In the genomic region with DNA sequence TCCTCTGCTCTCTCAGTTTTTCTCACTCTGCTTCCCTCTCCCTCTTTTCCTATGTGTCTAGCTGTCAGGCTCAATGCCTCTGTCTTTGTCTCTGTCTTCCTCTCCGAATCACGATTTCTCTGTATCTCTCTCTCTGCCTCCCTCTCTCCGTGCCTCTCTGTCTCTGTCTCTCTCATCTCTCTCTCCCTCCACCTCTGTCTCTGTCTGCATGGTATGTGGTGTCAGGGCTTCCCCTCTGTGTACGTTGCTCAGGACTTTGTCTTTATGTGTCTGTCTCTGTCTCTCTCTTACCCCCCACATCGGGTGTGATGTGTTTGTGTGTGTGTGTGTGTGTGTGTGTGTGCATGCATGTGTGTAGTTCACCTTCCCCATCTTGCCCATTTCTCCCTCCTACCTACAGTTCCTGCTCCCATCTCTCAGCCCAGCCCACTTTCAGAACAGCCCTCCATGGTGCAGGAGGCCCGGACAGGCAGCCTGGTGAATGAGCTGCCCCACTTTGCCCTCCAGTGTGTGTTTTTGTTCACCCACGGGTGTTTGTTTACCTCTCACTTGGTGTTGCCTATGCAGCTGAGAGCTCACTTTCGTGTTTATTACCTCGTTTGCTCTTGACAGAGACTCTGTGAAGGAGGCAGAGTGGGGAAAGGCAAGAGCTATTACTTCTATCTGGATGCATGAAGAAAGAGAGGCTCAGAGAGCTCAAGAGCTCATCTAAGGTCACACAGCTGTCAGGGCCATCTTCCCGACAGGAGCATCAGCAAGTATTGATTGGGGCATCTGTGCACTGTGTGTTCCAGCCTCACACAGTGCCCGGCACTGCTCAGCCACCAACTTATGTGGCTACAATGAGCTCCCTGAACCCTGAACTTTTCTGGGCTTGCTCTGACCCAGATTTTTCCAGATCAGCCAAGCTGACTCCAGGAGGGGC, we compare ENCODE assay signal across 29 cellular contexts.
DNase-seq lines count a peak whose midpoint lies in the region; ATAC-seq, FAIRE-seq and TF ChIP-seq lines count a peak whose summit lies in the region.
"Had no signal": no experiment of that assay in that cellular context is flagged by ENCODE, and none has a peak within 500 bp of the region (broad histone marks: within the 10 kb centered on the region; RNA-seq: fewer than 3 reads in every experiment).

No MANE protein-coding gene starts in this region.

- peaks cover under 1% of the 10 kb centered on the region for H3K4me1 ChIP-seq in Caco-2
- H3K4me1 ChIP-seq: ascending aorta, left lung had no signal

- H3K9me3 ChIP-seq in Caco-2: no peaks in the 10 kb centered on the region
- H3K9me3 ChIP-seq: ascending aorta, left lung, tibial nerve had no signal

- POLR2A ChIA-PET in Caco-2 (lab: Charles Lee): no interaction called here

- H3K9me3 Mint-ChIP-seq in endothelial cell (ENCODE audit: unreplicated experiment): no peaks in the 10 kb centered on the region
- no peaks in the 10 kb centered on the region for H3K9me3 Mint-ChIP-seq in Caco-2 (ENCODE audit: unreplicated experiment)
- H3K9me3 Mint-ChIP-seq in natural killer cell treated with Interleukin-12 subunit alpha and Interleukin-12 subunit beta and Interleukin-15 and Interleukin-18, amount 100 ng/mL, for 72 hours: no peaks in the 10 kb centered on the region
- H3K9me3 Mint-ChIP-seq: activated CD4-positive, alpha-beta T cell treated with anti-CD3 and anti-CD28 coated beads, Interleukin-2, amount 10 ng/mL, durations not matched to agents 24 days and 14 days; activated T-helper 17 cell treated with anti-CD3 and anti-CD28 coated beads, Interleukin-2, amount 50 U/mL, for 72 hours; CD8-positive, alpha-beta T cell; immature natural killer cell; mesothelial cell of epicardium; naive thymus-derived CD4-positive, alpha-beta T cell; stimulated activated naive CD8-positive, alpha-beta T cell treated with anti-CD3 and anti-CD28 coated beads, Interleukin-15, Interleukin-2, amounts not matched to agents 100 ng/mL and 50 ng/mL, for 24 hours; T-helper 2 cell treated with Interferon-gamma antibody and Interleukin-4, amounts not matched to agents 5 μg/mL and 100 μg/mL, for 36 hours had no signal

- CTCF ChIA-PET in Caco-2 (lab: Charles Lee): no interaction called here

- H3K36me3 Mint-ChIP-seq in endothelial cell (ENCODE audit: low read depth, unreplicated experiment): no peaks in the 10 kb centered on the region
- H3K36me3 Mint-ChIP-seq in Caco-2 (ENCODE audit: insufficient read depth, unreplicated experiment): no peaks in the 10 kb centered on the region
- no peaks in the 10 kb centered on the region for H3K36me3 Mint-ChIP-seq in natural killer cell treated with Interleukin-12 subunit alpha and Interleukin-12 subunit beta and Interleukin-15 and Interleukin-18, amount 100 ng/mL, for 72 hours
- H3K36me3 Mint-ChIP-seq: activated naive CD8-positive, alpha-beta T cell; CD8-positive, alpha-beta T cell; immature natural killer cell; mesothelial cell of epicardium; naive thymus-derived CD4-positive, alpha-beta T cell had no signal

- H3K4me3 ChIP-seq in Caco-2 (ENCODE audit: low read depth, low read length): no peak overlapping the region
- H3K4me3 ChIP-seq: ascending aorta, hepatocyte, left lung, tibial nerve had no signal

- no peak overlapping the region for H3K27ac Mint-ChIP-seq in endothelial cell (ENCODE audit: unreplicated experiment)
- H3K27ac Mint-ChIP-seq in Caco-2 (ENCODE audit: unreplicated experiment): no peak overlapping the region
- no peak overlapping the region for H3K27ac Mint-ChIP-seq in natural killer cell treated with Interleukin-12 subunit alpha and Interleukin-12 subunit beta and Interleukin-15 and Interleukin-18, amount 100 ng/mL, for 72 hours
- H3K27ac Mint-ChIP-seq: activated CD4-positive, alpha-beta T cell treated with anti-CD3 and anti-CD28 coated beads, Interleukin-2, amount 10 ng/mL, durations not matched to agents 24 days and 14 days; activated naive CD8-positive, alpha-beta T cell; activated T-helper 17 cell treated with anti-CD3 and anti-CD28 coated beads, Interleukin-2, amount 50 U/mL, for 72 hours; CD8-positive, alpha-beta T cell; immature natural killer cell; mesothelial cell of epicardium; naive thymus-derived CD4-positive, alpha-beta T cell; stimulated activated naive CD8-positive, alpha-beta T cell treated with anti-CD3 and anti-CD28 coated beads, Interleukin-15, Interleukin-2, amounts not matched to agents 100 ng/mL and 50 ng/mL, for 24 hours; T-helper 2 cell treated with Interferon-gamma antibody and Interleukin-4, amounts not matched to agents 5 μg/mL and 100 μg/mL, for 36 hours had no signal

- peaks cover 14% of the 10 kb centered on the region for H3K27me3 Mint-ChIP-seq in endothelial cell (ENCODE audit: unreplicated experiment)
- no peaks in the 10 kb centered on the region for H3K27me3 Mint-ChIP-seq in Caco-2 (ENCODE audit: insufficient read depth, unreplicated experiment)
- H3K27me3 Mint-ChIP-seq in natural killer cell treated with Interleukin-12 subunit alpha and Interleukin-12 subunit beta and Interleukin-15 and Interleukin-18, amount 100 ng/mL, for 72 hours: no peaks in the 10 kb centered on the region
- H3K27me3 Mint-ChIP-seq: activated CD4-positive, alpha-beta T cell treated with anti-CD3 and anti-CD28 coated beads, Interleukin-2, amount 10 ng/mL, durations not matched to agents 24 days and 14 days; activated naive CD8-positive, alpha-beta T cell; activated T-helper 17 cell treated with anti-CD3 and anti-CD28 coated beads, Interleukin-2, amount 50 U/mL, for 72 hours; naive thymus-derived CD4-positive, alpha-beta T cell; stimulated activated naive CD8-positive, alpha-beta T cell treated with anti-CD3 and anti-CD28 coated beads, Interleukin-15, Interleukin-2, amounts not matched to agents 100 ng/mL and 50 ng/mL, for 24 hours had no signal

- intact Hi-C loops in Caco-2 (cut with micrococcal nuclease; ENCODE audit: unreplicated experiment): no loop called here

- ATAC-seq in natural killer cell treated with Interleukin-12 subunit alpha and Interleukin-12 subunit beta and Interleukin-15 and Interleukin-18, amount 100 ng/mL, for 72 hours: no peak
- ATAC-seq: CD8-positive, alpha-beta T cell; left lung; naive thymus-derived CD4-positive, alpha-beta T cell had no signal

- H3K36me3 ChIP-seq in Caco-2 (ENCODE audit: control insufficient read depth, insufficient read depth, low read length): no peaks in the 10 kb centered on the region
- H3K36me3 ChIP-seq: ascending aorta, left lung, tibial nerve had no signal

- H3K27me3 ChIP-seq in Caco-2 (replicated peaks; ENCODE audit: control insufficient read depth, insufficient read depth, low read length): no peaks in the 10 kb centered on the region
- H3K27me3 ChIP-seq: ascending aorta, hepatocyte, left lung, tibial nerve had no signal

- DNase-seq in NCI-H1417 (lab: John Stamatoyannopoulos, UW) (peak in 2 of 3 experiments; percentile 23 to 43), NCI-H1417 treated with DMSO at 0.1 percent for 48 hours (lab: John Stamatoyannopoulos, UW) (no peak), HTR-8/SVneo (ENCODE audit: insufficient read length, low spot score) (no peak), endothelial cell (ENCODE audit: low spot score) (no peak), retina (peak; percentile 9), NCI-H748 treated with DMSO at 0.1 percent for 48 hours (lab: John Stamatoyannopoulos, UW) (no peak), Caco-2 (no peak)
- DNase-seq in natural killer cell treated with Interleukin-12 subunit alpha and Interleukin-12 subunit beta and Interleukin-15 and Interleukin-18, amount 100 ng/mL, for 72 hours (ENCODE audit: low spot score): no peak
- DNase-seq: 8988T; activated CD4-positive, alpha-beta T cell treated with anti-CD3 and anti-CD28 coated beads, Interleukin-2, amount 10 ng/mL, durations not matched to agents 24 days and 14 days; AML-193; cerebellar nuclear complex; effector CD8-positive, alpha-beta T cell; foreskin melanocyte; immature natural killer cell; left lung; NCI-H1694 had no signal

- TF ChIP-seq CTCF in endothelial cell (IDR thresholded peaks at IDR 0.05; ENCODE audit: unreplicated experiment) (no peak), Caco-2 (IDR thresholded peaks at IDR 0.05; ENCODE audit: insufficient read depth in 1 of 2, low read depth in 1 of 2, low read length in 1 of 2, severe bottlenecking in 1 of 2, unreplicated experiment in 1 of 2) (no peak)

- peak; percentile 31 for FAIRE-seq in HTR-8/SVneo (lab: Jason Lieb, UNC)
- FAIRE-seq: G401.6, GM19239 had no signal

- H3K4me3 Mint-ChIP-seq in endothelial cell (ENCODE audit: unreplicated experiment): peak overlapping the region; percentile 2
- H3K4me3 Mint-ChIP-seq in Caco-2 (ENCODE audit: unreplicated experiment): no peak overlapping the region
- H3K4me3 Mint-ChIP-seq in natural killer cell treated with Interleukin-12 subunit alpha and Interleukin-12 subunit beta and Interleukin-15 and Interleukin-18, amount 100 ng/mL, for 72 hours: no peak overlapping the region
- H3K4me3 Mint-ChIP-seq: activated CD4-positive, alpha-beta T cell treated with anti-CD3 and anti-CD28 coated beads, Interleukin-2, amount 10 ng/mL, durations not matched to agents 24 days and 14 days; activated naive CD8-positive, alpha-beta T cell; activated T-helper 17 cell treated with anti-CD3 and anti-CD28 coated beads, Interleukin-2, amount 50 U/mL, for 72 hours; CD8-positive, alpha-beta T cell; immature natural killer cell; mesothelial cell of epicardium; naive thymus-derived CD4-positive, alpha-beta T cell; stimulated activated naive CD8-positive, alpha-beta T cell treated with anti-CD3 and anti-CD28 coated beads, Interleukin-15, Interleukin-2, amounts not matched to agents 100 ng/mL and 50 ng/mL, for 24 hours; T-helper 2 cell treated with Interferon-gamma antibody and Interleukin-4, amounts not matched to agents 5 μg/mL and 100 μg/mL, for 36 hours had no signal

- no TSS peak for BruUV-seq in Caco-2 (replicated peaks; lab: Mats Ljungman, UMichigan)

- no peaks in the 10 kb centered on the region for H3K4me1 Mint-ChIP-seq in endothelial cell (ENCODE audit: unreplicated experiment)
- no peaks in the 10 kb centered on the region for H3K4me1 Mint-ChIP-seq in Caco-2 (ENCODE audit: low read depth, unreplicated experiment)
- H3K4me1 Mint-ChIP-seq in natural killer cell treated with Interleukin-12 subunit alpha and Interleukin-12 subunit beta and Interleukin-15 and Interleukin-18, amount 100 ng/mL, for 72 hours (ENCODE audit: low read depth in 2 of 2): no peaks in the 10 kb centered on the region
- H3K4me1 Mint-ChIP-seq: activated CD4-positive, alpha-beta T cell treated with anti-CD3 and anti-CD28 coated beads, Interleukin-2, amount 10 ng/mL, durations not matched to agents 24 days and 14 days; activated T-helper 17 cell treated with anti-CD3 and anti-CD28 coated beads, Interleukin-2, amount 50 U/mL, for 72 hours; immature natural killer cell had no signal

Comparison
In these comparisons a context has a peak if more than half of its experiments do, and no peak if none do; other contexts are left out.
1. DNase-seq: peak in NCI-H1417 (2 of 3) and retina (single experiment); none in NCI-H1417 treated with DMSO at 0.1 percent for 48 hours (single experiment), HTR-8/SVneo (single experiment), endothelial cell (single experiment), NCI-H748 treated with DMSO at 0.1 percent for 48 hours (single experiment), Caco-2 (0 of 2) and natural killer cell treated with Interleukin-12 subunit alpha and Interleukin-12 subunit beta and Interleukin-15 and Interleukin-18, amount 100 ng/mL, for 72 hours (single experiment).